Comparison of ENCODE assay signal across 1 cellular context in the genomic region with DNA sequence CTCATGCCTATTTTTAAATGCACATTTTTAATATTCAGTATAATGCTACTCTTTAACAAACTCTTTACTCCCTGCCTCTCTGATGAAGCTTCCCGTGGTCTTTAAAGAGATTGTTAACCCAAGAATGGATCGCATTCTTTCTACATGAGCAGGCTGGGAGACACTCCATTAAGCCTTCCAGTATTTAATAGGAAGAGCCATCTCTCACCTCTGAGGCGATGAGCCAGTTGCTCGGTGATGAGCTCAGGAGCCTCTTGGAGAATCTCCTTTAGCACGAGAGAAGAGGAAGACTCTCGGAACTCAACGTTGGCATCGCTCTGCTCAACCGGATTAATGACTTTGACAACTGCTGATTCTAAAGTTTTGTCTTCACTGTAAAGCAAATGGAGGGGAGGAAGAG.
TF ChIP-seq lines count a peak whose summit lies in the region.

No MANE protein-coding gene starts in this region.

TF ChIP-seq in HepG2, 621 proteins besides CTCF, POLR2A, EP300 and RAD21:
- TF ChIP-seq MEIS1 (CRISPR knock-in tag; IDR thresholded peaks at IDR 0.05; ENCODE audit: borderline replicate concordance) (no peak), KDM5B (CRISPR knock-in tag; IDR thresholded peaks at IDR 0.05; ENCODE audit: borderline replicate concordance) (no peak), DR1 (CRISPR knock-in tag; IDR thresholded peaks at IDR 0.05) (no peak), ZNF567 (CRISPR knock-in tag; IDR thresholded peaks at IDR 0.05; ENCODE audit: borderline replicate concordance) (no peak)
- TF ChIP-seq, protein P1, sequence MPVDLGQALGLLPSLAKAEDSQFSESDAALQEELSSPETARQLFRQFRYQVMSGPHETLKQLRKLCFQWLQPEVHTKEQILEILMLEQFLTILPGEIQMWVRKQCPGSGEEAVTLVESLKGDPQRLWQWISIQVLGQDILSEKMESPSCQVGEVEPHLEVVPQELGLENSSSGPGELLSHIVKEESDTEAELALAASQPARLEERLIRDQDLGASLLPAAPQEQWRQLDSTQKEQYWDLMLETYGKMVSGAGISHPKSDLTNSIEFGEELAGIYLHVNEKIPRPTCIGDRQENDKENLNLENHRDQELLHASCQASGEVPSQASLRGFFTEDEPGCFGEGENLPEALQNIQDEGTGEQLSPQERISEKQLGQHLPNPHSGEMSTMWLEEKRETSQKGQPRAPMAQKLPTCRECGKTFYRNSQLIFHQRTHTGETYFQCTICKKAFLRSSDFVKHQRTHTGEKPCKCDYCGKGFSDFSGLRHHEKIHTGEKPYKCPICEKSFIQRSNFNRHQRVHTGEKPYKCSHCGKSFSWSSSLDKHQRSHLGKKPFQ (CRISPR knock-in tag; IDR thresholded peaks at IDR 0.05; ENCODE audit: insufficient replicate concordance) = no peak
